30 cellular contexts compared by ENCODE assay signal in genomic region chr7:130544356-130544755, GRCh38. TPM values are rescaled to one million over a fixed set of nuclear protein-coding genes. Genes with fewer than 3 reads are reported as not detected.
DNase-seq lines count a peak whose midpoint lies in the region; ATAC-seq, FAIRE-seq and TF ChIP-seq lines count a peak whose summit lies in the region.
"Had no signal": no experiment of that assay in that cellular context is flagged by ENCODE, and none has a peak within 500 bp of the region (broad histone marks: within the 10 kb centered on the region; RNA-seq: fewer than 3 reads in every experiment).

No MANE protein-coding gene starts in this region.

- H4K20me1 ChIP-seq in K562 (replicated peaks; ENCODE audit: control insufficient read depth, insufficient read depth, low read length): no peaks in the 10 kb centered on the region
- H4K20me1 ChIP-seq: BLaER1; BLaER1 treated with 17β-estradiol and CSF1 and Interleukin-3, amounts not matched to agents 10 nM and 100 nM had no signal

- no peak overlapping the region for H3K27ac ChIP-seq in K562 (ENCODE audit: extremely low read depth, low read depth, low read length)
- H3K27ac ChIP-seq: 22Rv1; A549; BLaER1; BLaER1 treated with 17β-estradiol and CSF1 and Interleukin-3, amounts not matched to agents 10 nM and 100 nM; C4-2B had no signal

- no peaks in the 10 kb centered on the region for H3K9me1 ChIP-seq in K562 (ENCODE audit: control insufficient read depth, insufficient read depth, low read length)

- WGBS in K562 (ENCODE audit: insufficient coverage, low coverage, missing lambda C conversion rate): 79% methylated on average over 1 of the region's 1 CpG

- peaks cover 6% of the 10 kb centered on the region for H3K36me3 ChIP-seq in K562 (ENCODE audit: control insufficient read depth, insufficient read depth, low read length)
- H3K36me3 ChIP-seq: BE2C had no signal

- in situ Hi-C loops in K562 (cut with MboI): no loop called here

- no peak for ATAC-seq in K562
- ATAC-seq: A549; CD8-positive, alpha-beta T cell had no signal

- no peaks in the 10 kb centered on the region for H3K27me3 ChIP-seq in K562 (ENCODE audit: control insufficient read depth in 2 of 2, insufficient read depth in 2 of 2, low read length in 2 of 2)
- H3K27me3 ChIP-seq: BE2C; BLaER1; BLaER1 treated with 17β-estradiol and CSF1 and Interleukin-3, amounts not matched to agents 10 nM and 100 nM had no signal

- POLR2A ChIA-PET in K562 (lab: Yijun Ruan, JAX): no interaction called here

- no peak overlapping the region for H3K4me2 ChIP-seq in K562 (ENCODE audit: insufficient read depth, low read length)
- H3K4me2 ChIP-seq: A549; BLaER1; BLaER1 treated with 17β-estradiol and CSF1 and Interleukin-3, amounts not matched to agents 10 nM and 100 nM had no signal

- no peak for TF ChIP-seq CTCF in K562 (IDR thresholded peaks at IDR 0.05 in 2 of 3, conservative IDR thresholded peaks at IDR 0.05 in 1 of 3; ENCODE audit: insufficient read depth in 2 of 3, low read depth in 1 of 3, low read length in 3 of 3)

- no peak overlapping the region for H3K4me3 ChIP-seq in K562
- H3K4me3 ChIP-seq: A549; BLaER1; BLaER1 treated with 17β-estradiol and CSF1 and Interleukin-3, amounts not matched to agents 10 nM and 100 nM had no signal

- no peaks in the 10 kb centered on the region for H3K4me1 ChIP-seq in K562 (replicated peaks in 1 of 2; ENCODE audit: control insufficient read depth in 2 of 2, insufficient read depth in 2 of 2, low read length in 2 of 2)
- H3K4me1 ChIP-seq: A549, BE2C, BLaER1, Caco-2 had no signal

- H2AFZ ChIP-seq in K562 (ENCODE audit: low read depth, low read length): no peak overlapping the region

- CTCF ChIA-PET in K562 (lab: Yijun Ruan, JAX; ENCODE audit: low intra/inter-chr PET ratio): no interaction called here

- TF ChIP-seq EP300 in K562 (IDR thresholded peaks at IDR 0.05; ENCODE audit: low read length): no peak

- no peak for FAIRE-seq in K562 (lab: Jason Lieb, UNC)
- FAIRE-seq: A204.1, A549, D721Med had no signal

- no peak overlapping the region for H3K9ac ChIP-seq in K562 (ENCODE audit: insufficient read depth in 1 of 2, low read depth in 2 of 2, low read length in 2 of 2)
- H3K9ac ChIP-seq: BLaER1; BLaER1 treated with 17β-estradiol and CSF1 and Interleukin-3, amounts not matched to agents 10 nM and 100 nM had no signal

- no peaks in the 10 kb centered on the region for H3K9me3 ChIP-seq in K562 (replicated peaks; ENCODE audit: control insufficient read depth, insufficient read depth, low read depth, low read length)
- H3K9me3 ChIP-seq: A549; BE2C; BLaER1; BLaER1 treated with 17β-estradiol and CSF1 and Interleukin-3, amounts not matched to agents 10 nM and 100 nM; Caco-2 had no signal

- DNase-seq in K562 (ENCODE audit: extremely low read depth in 1 of 4, low spot score in 3 of 4): no peak
- no peak for DNase-seq in mucosa of gallbladder (ENCODE audit: low spot score)
- DNase-seq: 8988T; ACHN; AML-193; BE2C; C1 segment of cervical spinal cord; Caco-2; Calu3; CD4-positive, alpha-beta memory T cell; CD4-positive, alpha-beta T cell; CD4-positive, CD25-positive, alpha-beta regulatory T cell; CD8-positive, alpha-beta memory T cell; CD8-positive, alpha-beta T cell; COR-L47; DMS 273 treated with DMSO at 0.1 percent for 48 hours; DMS153; DMS53; DMS79; DMS79 treated with DMSO at 0.1 percent for 48 hours; DND-41; EL had no signal

- no peak for TF ChIP-seq RAD21 in K562 (CRISPR knock-in tag; conservative IDR thresholded peaks at IDR 0.05 in 1 of 2, IDR thresholded peaks at IDR 0.05 in 1 of 2)

- intact Hi-C loops in K562 (cut with micrococcal nuclease): no loop called here

- BruUV-seq in K562 (replicated peaks; lab: Mats Ljungman, UMichigan): no TSS peak

- no peaks in the 10 kb centered on the region for H3K79me2 ChIP-seq in K562 (ENCODE audit: control insufficient read depth, insufficient read depth, low read length)

- no peak for TF ChIP-seq POLR2A in K562 (conservative IDR thresholded peaks at IDR 0.05)

TF ChIP-seq in K562, 482 proteins besides CTCF, POLR2A, EP300 and RAD21:
- no peak for TF ChIP-seq HCFC1 (IDR thresholded peaks at IDR 0.05; ENCODE audit: low read depth, low read length)
- TF ChIP-seq CEBPG (CRISPR knock-in tag; IDR thresholded peaks at IDR 0.05): no peak
- peak; percentile 52 to 89; a peak in 3 of 4 replicates for TF ChIP-seq CEBPG (tag; conservative IDR thresholded peaks at IDR 0.05 in 1 of 2, IDR thresholded peaks at IDR 0.05 in 1 of 2)
- TF ChIP-seq L3MBTL2 (IDR thresholded peaks at IDR 0.05): no peak
- TF ChIP-seq SP2 (IDR thresholded peaks at IDR 0.05; ENCODE audit: extremely low read depth, low read depth, low read length, poor library complexity, severe bottlenecking): no peak
- TF ChIP-seq ZFP91 (CRISPR knock-in tag; IDR thresholded peaks at IDR 0.05): no peak
- TF ChIP-seq SRF (CRISPR knock-in tag; IDR thresholded peaks at IDR 0.05): no peak
- TF ChIP-seq CEBPB (tag; IDR thresholded peaks at IDR 0.05): peak; percentile 63

RNA-seq across cellular contexts. Expression of gene MEST, which starts 52.5 kb away (rescaled TPM):
- total RNA-seq in K562 (2011; cell fraction: chromatin; rRNA removed; ENCODE audit: low replicate concordance): 1.1 and 1.3 TPM in 2 replicates
- total RNA-seq in K562 (2011; cell fraction: nucleolus; rRNA removed): 0.33 and 1.1 TPM in 2 replicates
- 0.81 and 0.92 TPM in 2 replicates for total RNA-seq in K562 (2011; cell fraction: nucleoplasm; rRNA removed)
- total RNA-seq in K562 (2014; rRNA removed) (0.04 and 0.14 TPM in 2 replicates), K562 (2014; rRNA removed; fragmentation: Illumina TruSeq; extraction: Trizol) (0.18 and 0.26 TPM in 2 replicates), K562 (2015; rRNA removed; fragmentation: Illumina TruSeq; extraction: Trizol) (0.41 TPM in 1 of 2 replicates, not detected in the other), K562 (2021) (0.62 and 1.0 TPM in 2 replicates), mucosa of gallbladder (18.6 TPM)
- polyA plus RNA-seq in K562 (2011; rRNA removed) (0.27 and 0.74 TPM in 2 replicates), K562 (2014; fragmentation: Illumina TruSeq; extraction: Trizol) (0.34 TPM in 1 of 2 replicates, not detected in the other), K562 (2014; fragmentation: Nextera tagmentation; extraction: Ambion mirVana) (under 1 TPM; 0.38 to 0.56 TPM), K562 (2014; rRNA removed) (0.04 and 0.38 TPM in 2 replicates)
- polyA plus RNA-seq in K562 (2011; cell fraction: cytosol; rRNA removed): 0.28 and 0.52 TPM in 2 replicates
- 0.22 and 0.53 TPM in 2 replicates for polyA plus RNA-seq in K562 (2011; cell fraction: nucleus; rRNA removed)
- 0.23 and 0.73 TPM in 2 replicates for polyA plus RNA-seq in K562 (2012)
- polyA minus RNA-seq in K562 (2011; rRNA and poly(A)+ RNA removed): 0.06 and 1.9 TPM in 2 replicates
- polyA minus RNA-seq in K562 (2011; cell fraction: cytosol; rRNA and poly(A)+ RNA removed): 0.38 TPM in 1 of 2 replicates, not detected in the other
- polyA minus RNA-seq in K562 (2011; cell fraction: nucleus; rRNA and poly(A)+ RNA removed): 0.13 TPM in 1 of 2 replicates, not detected in the other
- total RNA-seq: A172 had no signal
